Comparison of ENCODE assay signal across 1 cellular context in the genomic region with DNA sequence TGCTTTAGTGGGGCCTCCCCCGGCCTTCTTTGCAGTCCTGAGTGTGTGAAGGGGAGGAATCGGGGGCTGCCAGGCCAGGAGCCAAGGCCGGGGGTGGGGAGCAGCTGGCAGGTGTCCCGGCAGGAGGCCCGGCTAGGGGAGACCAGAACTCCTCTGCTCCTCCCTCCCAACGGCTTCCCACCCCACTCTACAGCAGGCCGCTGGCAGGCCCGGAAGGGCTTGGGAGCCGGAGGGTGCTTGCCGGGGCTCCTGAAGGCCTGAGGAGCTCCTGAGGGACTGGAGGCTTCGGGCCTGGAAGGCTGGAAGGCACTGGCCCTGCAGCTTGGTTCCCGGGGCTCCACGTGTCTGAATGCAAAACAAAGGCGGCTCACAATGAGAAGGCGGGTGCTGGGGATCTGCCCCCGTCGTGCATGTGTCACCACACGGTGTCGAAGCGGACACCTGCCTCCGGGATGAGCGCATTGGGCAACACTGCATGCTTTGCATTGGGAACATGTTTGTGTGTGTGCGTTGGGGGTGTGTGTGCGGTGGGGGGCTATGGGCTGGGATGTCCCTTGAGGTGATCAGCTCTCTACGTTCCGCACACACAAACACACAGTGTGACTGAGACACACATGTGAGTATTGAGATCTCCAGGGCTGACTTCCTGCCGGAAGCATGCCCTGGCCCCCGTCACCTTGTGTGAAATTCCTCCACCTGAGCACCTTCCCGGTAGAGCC.
TF ChIP-seq lines count a peak whose summit lies in the region.

No MANE protein-coding gene starts in this region.

TF ChIP-seq in HepG2, 621 proteins besides CTCF, POLR2A, EP300 and RAD21 (continued from another document and continues in another):
- no peak for TF ChIP-seq PAX8 (CRISPR knock-in tag; IDR thresholded peaks at IDR 0.05; ENCODE audit: borderline replicate concordance)
- no peak for TF ChIP-seq ZNF549 (CRISPR knock-in tag; IDR thresholded peaks at IDR 0.05)
- TF ChIP-seq ZNF207 (IDR thresholded peaks at IDR 0.05; ENCODE audit: borderline replicate concordance): no peak
- peak; percentile 82; the same call in 1 of the 2 replicates for TF ChIP-seq ZNF703 (CRISPR knock-in tag; IDR thresholded peaks at IDR 0.05; ENCODE audit: borderline replicate concordance)
- TF ChIP-seq, protein P1, sequence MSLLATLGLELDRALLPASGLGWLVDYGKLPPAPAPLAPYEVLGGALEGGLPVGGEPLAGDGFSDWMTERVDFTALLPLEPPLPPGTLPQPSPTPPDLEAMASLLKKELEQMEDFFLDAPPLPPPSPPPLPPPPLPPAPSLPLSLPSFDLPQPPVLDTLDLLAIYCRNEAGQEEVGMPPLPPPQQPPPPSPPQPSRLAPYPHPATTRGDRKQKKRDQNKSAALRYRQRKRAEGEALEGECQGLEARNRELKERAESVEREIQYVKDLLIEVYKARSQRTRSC (CRISPR knock-in tag; IDR thresholded peaks at IDR 0.05; ENCODE audit: low read depth): 0 out of 2 replicates have a peak, but pooled peaks have one; percentile 34
- TF ChIP-seq SAP130 (CRISPR knock-in tag; IDR thresholded peaks at IDR 0.05; ENCODE audit: low read depth): peak; percentile 58; the same call in 1 of the 2 replicates
- TF ChIP-seq SMARCC2 (IDR thresholded peaks at IDR 0.05): no peak
- TF ChIP-seq HOXA9 (CRISPR knock-in tag; IDR thresholded peaks at IDR 0.05; ENCODE audit: borderline replicate concordance): peak; percentile 83; the same call in 1 of the 2 replicates
- TF ChIP-seq KLF11 (CRISPR knock-in tag; IDR thresholded peaks at IDR 0.05): no peak
- peak; percentile 28 for TF ChIP-seq TAF1 (CRISPR knock-in tag; IDR thresholded peaks at IDR 0.05)
- TF ChIP-seq PITX1 (CRISPR knock-in tag; IDR thresholded peaks at IDR 0.05): peak; percentile 39
- TF ChIP-seq ZNF225 (CRISPR knock-in tag; IDR thresholded peaks at IDR 0.05): peak; percentile 54; the same call in 1 of the 2 replicates
- no peak for TF ChIP-seq FOXP1 (IDR thresholded peaks at IDR 0.05)
- TF ChIP-seq FOXP1 (CRISPR knock-in tag; IDR thresholded peaks at IDR 0.05): peak; percentile 28; the same call in 1 of the 2 replicates
- peak; percentile 90 for TF ChIP-seq SOX5 (CRISPR knock-in tag; IDR thresholded peaks at IDR 0.05; ENCODE audit: borderline replicate concordance)
- peak; percentile 85; the same call in 1 of the 2 replicates for TF ChIP-seq ZNF441 (CRISPR knock-in tag; IDR thresholded peaks at IDR 0.05; ENCODE audit: borderline replicate concordance)
- TF ChIP-seq E2F5 (CRISPR knock-in tag; conservative IDR thresholded peaks at IDR 0.05): no peak
- no peak for TF ChIP-seq ZNF790 (CRISPR knock-in tag; IDR thresholded peaks at IDR 0.05; ENCODE audit: borderline replicate concordance)
- no peak for TF ChIP-seq FOSL1 (CRISPR knock-in tag; IDR thresholded peaks at IDR 0.05; ENCODE audit: borderline replicate concordance)
- TF ChIP-seq ZNF841 (CRISPR knock-in tag; IDR thresholded peaks at IDR 0.05; ENCODE audit: borderline replicate concordance): 0 out of 2 replicates have a peak, but pooled peaks have one; percentile 55
- TF ChIP-seq ZFAT (CRISPR knock-in tag; conservative IDR thresholded peaks at IDR 0.05): no peak
- no peak for TF ChIP-seq ATF7 (IDR thresholded peaks at IDR 0.05)
- TF ChIP-seq ATF7 (CRISPR knock-in tag; IDR thresholded peaks at IDR 0.05): no peak
- TF ChIP-seq ZNF367 (CRISPR knock-in tag; IDR thresholded peaks at IDR 0.05; ENCODE audit: borderline replicate concordance): no peak
- TF ChIP-seq, protein P2, sequence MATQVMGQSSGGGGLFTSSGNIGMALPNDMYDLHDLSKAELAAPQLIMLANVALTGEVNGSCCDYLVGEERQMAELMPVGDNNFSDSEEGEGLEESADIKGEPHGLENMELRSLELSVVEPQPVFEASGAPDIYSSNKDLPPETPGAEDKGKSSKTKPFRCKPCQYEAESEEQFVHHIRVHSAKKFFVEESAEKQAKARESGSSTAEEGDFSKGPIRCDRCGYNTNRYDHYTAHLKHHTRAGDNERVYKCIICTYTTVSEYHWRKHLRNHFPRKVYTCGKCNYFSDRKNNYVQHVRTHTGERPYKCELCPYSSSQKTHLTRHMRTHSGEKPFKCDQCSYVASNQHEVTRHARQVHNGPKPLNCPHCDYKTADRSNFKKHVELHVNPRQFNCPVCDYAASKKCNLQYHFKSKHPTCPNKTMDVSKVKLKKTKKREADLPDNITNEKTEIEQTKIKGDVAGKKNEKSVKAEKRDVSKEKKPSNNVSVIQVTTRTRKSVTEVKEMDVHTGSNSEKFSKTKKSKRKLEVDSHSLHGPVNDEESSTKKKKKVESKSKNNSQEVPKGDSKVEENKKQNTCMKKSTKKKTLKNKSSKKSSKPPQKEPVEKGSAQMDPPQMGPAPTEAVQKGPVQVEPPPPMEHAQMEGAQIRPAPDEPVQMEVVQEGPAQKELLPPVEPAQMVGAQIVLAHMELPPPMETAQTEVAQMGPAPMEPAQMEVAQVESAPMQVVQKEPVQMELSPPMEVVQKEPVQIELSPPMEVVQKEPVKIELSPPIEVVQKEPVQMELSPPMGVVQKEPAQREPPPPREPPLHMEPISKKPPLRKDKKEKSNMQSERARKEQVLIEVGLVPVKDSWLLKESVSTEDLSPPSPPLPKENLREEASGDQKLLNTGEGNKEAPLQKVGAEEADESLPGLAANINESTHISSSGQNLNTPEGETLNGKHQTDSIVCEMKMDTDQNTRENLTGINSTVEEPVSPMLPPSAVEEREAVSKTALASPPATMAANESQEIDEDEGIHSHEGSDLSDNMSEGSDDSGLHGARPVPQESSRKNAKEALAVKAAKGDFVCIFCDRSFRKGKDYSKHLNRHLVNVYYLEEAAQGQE (IDR thresholded peaks at IDR 0.05; ENCODE audit: borderline replicate concordance in 1 of 2, low read depth in 1 of 2, low read length in 2 of 2): peak in 1 of 2 experiments; percentile 32; a peak in 1 of 4 replicates
- peak; percentile 68; the same call in 1 of the 2 replicates for TF ChIP-seq ZFY (CRISPR knock-in tag; IDR thresholded peaks at IDR 0.05)
- peak; percentile 70; the same call in 1 of the 2 replicates for TF ChIP-seq SOX13 (IDR thresholded peaks at IDR 0.05)
- TF ChIP-seq SOX13 (CRISPR knock-in tag; conservative IDR thresholded peaks at IDR 0.05 in 1 of 2, IDR thresholded peaks at IDR 0.05 in 1 of 2): peak in 1 of 2 experiments; percentile 79; a peak in 2 of 4 replicates
- TF ChIP-seq, protein P3, sequence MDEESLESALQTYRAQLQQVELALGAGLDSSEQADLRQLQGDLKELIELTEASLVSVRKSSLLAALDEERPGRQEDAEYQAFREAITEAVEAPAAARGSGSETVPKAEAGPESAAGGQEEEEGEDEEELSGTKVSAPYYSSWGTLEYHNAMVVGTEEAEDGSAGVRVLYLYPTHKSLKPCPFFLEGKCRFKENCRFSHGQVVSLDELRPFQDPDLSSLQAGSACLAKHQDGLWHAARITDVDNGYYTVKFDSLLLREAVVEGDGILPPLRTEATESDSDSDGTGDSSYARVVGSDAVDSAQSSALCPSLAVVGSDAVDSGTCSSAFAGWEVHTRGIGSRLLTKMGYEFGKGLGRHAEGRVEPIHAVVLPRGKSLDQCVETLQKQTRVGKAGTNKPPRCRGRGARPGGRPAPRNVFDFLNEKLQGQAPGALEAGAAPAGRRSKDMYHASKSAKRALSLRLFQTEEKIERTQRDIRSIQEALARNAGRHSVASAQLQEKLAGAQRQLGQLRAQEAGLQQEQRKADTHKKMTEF (CRISPR knock-in tag; IDR thresholded peaks at IDR 0.05): peak; percentile 65; the same call in 1 of the 2 replicates
- TF ChIP-seq TP53 (CRISPR knock-in tag; conservative IDR thresholded peaks at IDR 0.05): no peak
- TF ChIP-seq NCOA5 (CRISPR knock-in tag; IDR thresholded peaks at IDR 0.05): no peak
- TF ChIP-seq ZNF558 (CRISPR knock-in tag; IDR thresholded peaks at IDR 0.05; ENCODE audit: borderline replicate concordance): peak; percentile 35; the same call in 1 of the 2 replicates
- TF ChIP-seq NONO (IDR thresholded peaks at IDR 0.05): no peak
- TF ChIP-seq NONO (CRISPR knock-in tag; conservative IDR thresholded peaks at IDR 0.05): peak; percentile 34; the same call in 1 of the 2 replicates
- no peak for TF ChIP-seq NKX3-1 (CRISPR knock-in tag; IDR thresholded peaks at IDR 0.05)
- 0 out of 2 replicates have a peak, but pooled peaks have one; percentile 53 for TF ChIP-seq ZNF354B (CRISPR knock-in tag; IDR thresholded peaks at IDR 0.05)
- peak; percentile 86 for TF ChIP-seq SALL1 (CRISPR knock-in tag; IDR thresholded peaks at IDR 0.05)
- 0 out of 2 replicates have a peak, but pooled peaks have one; percentile 60 for TF ChIP-seq MEIS2 (CRISPR knock-in tag; IDR thresholded peaks at IDR 0.05)
- TF ChIP-seq, protein P4, sequence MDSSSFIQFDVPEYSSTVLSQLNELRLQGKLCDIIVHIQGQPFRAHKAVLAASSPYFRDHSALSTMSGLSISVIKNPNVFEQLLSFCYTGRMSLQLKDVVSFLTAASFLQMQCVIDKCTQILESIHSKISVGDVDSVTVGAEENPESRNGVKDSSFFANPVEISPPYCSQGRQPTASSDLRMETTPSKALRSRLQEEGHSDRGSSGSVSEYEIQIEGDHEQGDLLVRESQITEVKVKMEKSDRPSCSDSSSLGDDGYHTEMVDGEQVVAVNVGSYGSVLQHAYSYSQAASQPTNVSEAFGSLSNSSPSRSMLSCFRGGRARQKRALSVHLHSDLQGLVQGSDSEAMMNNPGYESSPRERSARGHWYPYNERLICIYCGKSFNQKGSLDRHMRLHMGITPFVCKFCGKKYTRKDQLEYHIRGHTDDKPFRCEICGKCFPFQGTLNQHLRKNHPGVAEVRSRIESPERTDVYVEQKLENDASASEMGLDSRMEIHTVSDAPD (CRISPR knock-in tag; IDR thresholded peaks at IDR 0.05): no peak
- TF ChIP-seq ZNF329 (CRISPR knock-in tag; IDR thresholded peaks at IDR 0.05; ENCODE audit: low read depth): no peak
- TF ChIP-seq ETV6 (CRISPR knock-in tag; conservative IDR thresholded peaks at IDR 0.05): peak; percentile 11; the same call in 1 of the 2 replicates
- TF ChIP-seq GABPA (IDR thresholded peaks at IDR 0.05; ENCODE audit: low read depth, low read length): no peak
- peak; percentile 55 for TF ChIP-seq GABPA (CRISPR knock-in tag; IDR thresholded peaks at IDR 0.05; ENCODE audit: low read depth)
- 0 out of 2 replicates have a peak, but pooled peaks have one; percentile 28 for TF ChIP-seq NCOR1 (IDR thresholded peaks at IDR 0.05; ENCODE audit: borderline replicate concordance, low read length)
- TF ChIP-seq ZNF24 (IDR thresholded peaks at IDR 0.05): no peak
- TF ChIP-seq CAMTA2 (CRISPR knock-in tag; IDR thresholded peaks at IDR 0.05; ENCODE audit: borderline replicate concordance): 0 out of 2 replicates have a peak, but pooled peaks have one; percentile 26
- TF ChIP-seq RNF2 (conservative IDR thresholded peaks at IDR 0.05; ENCODE audit: low read depth): peak; percentile 89
- TF ChIP-seq U2AF2 (IDR thresholded peaks at IDR 0.05; ENCODE audit: low read depth, low read length): no peak
- TF ChIP-seq ZSCAN9 (CRISPR knock-in tag; IDR thresholded peaks at IDR 0.05; ENCODE audit: borderline replicate concordance): 0 out of 2 replicates have a peak, but pooled peaks have one; percentile 44
- no peak for TF ChIP-seq ELF4 (CRISPR knock-in tag; IDR thresholded peaks at IDR 0.05; ENCODE audit: borderline replicate concordance)
- no peak for TF ChIP-seq ARNTL (CRISPR knock-in tag; IDR thresholded peaks at IDR 0.05)
- no peak for TF ChIP-seq KLF6 (CRISPR knock-in tag; IDR thresholded peaks at IDR 0.05)
- TF ChIP-seq, protein P5, sequence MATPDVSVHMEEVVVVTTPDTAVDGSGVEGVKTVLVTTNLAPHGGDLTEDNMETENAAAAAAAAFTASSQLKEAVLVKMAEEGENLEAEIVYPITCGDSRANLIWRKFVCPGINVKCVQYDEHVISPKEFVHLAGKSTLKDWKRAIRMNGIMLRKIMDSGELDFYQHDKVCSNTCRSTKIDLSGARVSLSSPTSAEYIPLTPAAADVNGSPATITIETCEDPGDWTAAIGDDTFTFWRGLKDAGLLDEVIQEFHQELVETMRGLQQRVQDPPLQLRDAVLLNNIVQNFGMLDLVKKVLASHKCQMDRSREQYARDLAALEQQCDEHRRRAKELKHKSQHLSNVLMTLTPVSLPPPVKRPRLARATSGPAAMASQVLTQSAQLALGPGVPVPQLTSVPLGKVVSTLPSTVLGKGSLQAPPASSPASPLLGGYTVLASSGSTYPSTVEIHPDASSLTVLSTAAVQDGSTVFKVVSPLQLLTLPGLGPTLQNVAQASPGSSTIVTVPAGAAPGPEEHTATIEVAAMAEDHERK (CRISPR knock-in tag; IDR thresholded peaks at IDR 0.05; ENCODE audit: low read depth): no peak
- TF ChIP-seq ZNF431 (CRISPR knock-in tag; IDR thresholded peaks at IDR 0.05; ENCODE audit: borderline replicate concordance, low read depth): peak; percentile 65; the same call in 1 of the 2 replicates
- TF ChIP-seq ZNF678 (CRISPR knock-in tag; IDR thresholded peaks at IDR 0.05): no peak
- TF ChIP-seq XBP1 (CRISPR knock-in tag; IDR thresholded peaks at IDR 0.05): 0 out of 2 replicates have a peak, but pooled peaks have one; percentile 41
- TF ChIP-seq ZNF430 (CRISPR knock-in tag; IDR thresholded peaks at IDR 0.05): peak; percentile 78; the same call in 1 of the 2 replicates
- TF ChIP-seq ZFP41 (CRISPR knock-in tag; IDR thresholded peaks at IDR 0.05; ENCODE audit: borderline replicate concordance): 0 out of 2 replicates have a peak, but pooled peaks have one; percentile 26
- peak; percentile 90 for TF ChIP-seq BHLHE40 (IDR thresholded peaks at IDR 0.05; ENCODE audit: low read length)
- TF ChIP-seq ATF4 (CRISPR knock-in tag; IDR thresholded peaks at IDR 0.05): peak in 1 of 2 experiments; percentile 67; a peak in 2 of 4 replicates
- 0 out of 2 replicates have a peak, but pooled peaks have one; percentile 54 for TF ChIP-seq KLF15 (CRISPR knock-in tag; IDR thresholded peaks at IDR 0.05; ENCODE audit: borderline replicate concordance)
